ENCODE assay signal across 4 cellular contexts in genomic region chr9:65466911-65467734, GRCh38.
DNase-seq lines count a peak whose midpoint lies in the region; ATAC-seq, FAIRE-seq and TF ChIP-seq lines count a peak whose summit lies in the region.
"Not testable (repeated sequence)": the region's sequence is repeated elsewhere in the genome, so short reads cannot be mapped to it uniquely, and the experiment has no call there.

No MANE protein-coding gene starts in this region.

- H3K79me2 ChIP-seq in HepG2 (ENCODE audit: insufficient read depth, low read length) = not testable (repeated sequence)

- not testable (repeated sequence) for TF ChIP-seq CTCF in chondrocyte (IDR thresholded peaks at IDR 0.05); HepG2 (CRISPR knock-in tag; IDR thresholded peaks at IDR 0.05); sigmoid colon (IDR thresholded peaks at IDR 0.05)

- intact Hi-C loops in HepG2 (cut with micrococcal nuclease; ENCODE audit: unreplicated experiment); sigmoid colon (cut with DNase I): not testable (repeated sequence)

- in situ Hi-C loops in HepG2 (cut with HindIII; ENCODE audit: extremely low pct_ligation_motif_present, low pct_unique_long_range_greater_than_20kb) = not testable (repeated sequence)

- not testable (repeated sequence) for H3K4me3 Mint-ChIP-seq in chondrocyte (ENCODE audit: unreplicated experiment)

- POLR2A ChIA-PET in HepG2 (lab: Yijun Ruan, JAX) = not testable (repeated sequence)

- H3K9me3 Mint-ChIP-seq in chondrocyte (ENCODE audit: low read depth) = peaks cover 38% of the 10 kb centered on the region

- not testable (repeated sequence) for TF ChIP-seq POLR2A in HepG2 (IDR thresholded peaks at IDR 0.05; ENCODE audit: insufficient read depth in 1 of 2, low read depth in 2 of 2, low read length in 2 of 2); sigmoid colon (IDR thresholded peaks at IDR 0.05)

- BruUV-seq in HepG2 (replicated peaks; lab: Mats Ljungman, UMichigan) = not testable (repeated sequence)

- not testable (repeated sequence) for ATAC-seq in HepG2

- FAIRE-seq in HepG2 (lab: Jason Lieb, UNC) = not testable (repeated sequence)

- 74% methylated on average over 19 of the region's 55 CpGs for WGBS in HepG2 (ENCODE audit: low lambda C conversion rate)
- 94 to 96% methylated on average over 54 of the region's 55 CpGs for WGBS in sigmoid colon, 2 donors

- H3K27me3 ChIP-seq in HepG2 (ENCODE audit: control insufficient read depth in 1 of 2, insufficient read depth in 2 of 2, low read length in 2 of 2); sigmoid colon: not testable (repeated sequence)

- not testable (repeated sequence) for H3K36me3 ChIP-seq in HepG2 (replicated peaks in 1 of 2; ENCODE audit: control insufficient read depth in 1 of 2, insufficient read depth in 2 of 2, low read length in 2 of 2); sigmoid colon

- not testable (repeated sequence) for H3K27ac ChIP-seq in HepG2 (ENCODE audit: extremely low read length, insufficient read depth, low read length); sigmoid colon

- TF ChIP-seq EP300 in HepG2 (IDR thresholded peaks at IDR 0.05; ENCODE audit: low read depth in 2 of 2, low read length in 2 of 2); HepG2 (CRISPR knock-in tag; IDR thresholded peaks at IDR 0.05; ENCODE audit: borderline replicate concordance); sigmoid colon (IDR thresholded peaks at IDR 0.05): not testable (repeated sequence)

- not testable (repeated sequence) for H3K4me3 ChIP-seq in HepG2 (replicated peaks in 1 of 3; ENCODE audit: insufficient read depth in 1 of 3, low read depth in 2 of 3, low read length in 3 of 3); sigmoid colon

- H3K9ac ChIP-seq in HepG2 (ENCODE audit: insufficient read depth, low read depth, low read length) = not testable (repeated sequence)

- H2AFZ ChIP-seq in HepG2 (ENCODE audit: low read length) = not testable (repeated sequence)

- not testable (repeated sequence) for H4K20me1 ChIP-seq in HepG2 (ENCODE audit: insufficient read depth, low read length)

- DNase-seq in chondrocyte (ENCODE audit: low spot score) = peak; percentile 44
- not testable (repeated sequence) for DNase-seq in HepG2 (ENCODE audit: low spot score)
- DNase-seq in mesenteric fat pad (ENCODE audit: low spot score) = peak; percentile 69
- DNase-seq in sigmoid colon = peak; percentile 14

- CTCF ChIA-PET in HepG2 (lab: Yijun Ruan, JAX; ENCODE audit: low intra/inter-chr PET ratio, low total read pairs) = not testable (repeated sequence)

- not testable (repeated sequence) for H3K4me1 ChIP-seq in HepG2 (ENCODE audit: insufficient read depth, low read length); sigmoid colon

- not testable (repeated sequence) for H3K4me2 ChIP-seq in HepG2 (ENCODE audit: low read depth, low read length)

- H3K27me3 Mint-ChIP-seq in chondrocyte (ENCODE audit: low read depth) = not testable (repeated sequence)

- TF ChIP-seq RAD21 in HepG2 (CRISPR knock-in tag; IDR thresholded peaks at IDR 0.05) = not testable (repeated sequence)

- H3K36me3 Mint-ChIP-seq in chondrocyte (ENCODE audit: low read depth) = not testable (repeated sequence)

- H3K27ac Mint-ChIP-seq in chondrocyte (ENCODE audit: unreplicated experiment) = not testable (repeated sequence)

- not testable (repeated sequence) for H3K9me3 ChIP-seq in HepG2 (ENCODE audit: low read length); sigmoid colon

- not testable (repeated sequence) for H3K4me1 Mint-ChIP-seq in chondrocyte (ENCODE audit: low read depth)

TF ChIP-seq in HepG2, 621 proteins besides CTCF, POLR2A, EP300 and RAD21:
- TF ChIP-seq USF2 (IDR thresholded peaks at IDR 0.05; ENCODE audit: low read depth, low read length) = peak; percentile 13; the same call in 1 of the 2 replicates
- TF ChIP-seq USF2 (CRISPR knock-in tag; IDR thresholded peaks at IDR 0.05; ENCODE audit: borderline replicate concordance) = not testable (repeated sequence)
- peak; percentile 55 for TF ChIP-seq MNT (IDR thresholded peaks at IDR 0.05)
- TF ChIP-seq RAD51 (IDR thresholded peaks at IDR 0.05; ENCODE audit: borderline replicate concordance) = peak; percentile 74
